ENCODE assay signal across 8 cellular contexts in genomic region chr10:80493482-80494021, GRCh38. TPM values are rescaled to one million over a fixed set of nuclear protein-coding genes. Genes with fewer than 3 reads are reported as not detected.
DNase-seq lines count a peak whose midpoint lies in the region; ATAC-seq and TF ChIP-seq lines count a peak whose summit lies in the region.

No MANE protein-coding gene starts in this region.

- intact Hi-C loops in dendritic cell treated with granulocyte-macrophage colony-stimulating factor and Interleukin-4, amounts not matched to agents 40 ng/mL and 50 ng/mL, for 4 days (cut with micrococcal nuclease): no loop called here

- peaks cover 88% of the 10 kb centered on the region for H3K4me1 Mint-ChIP-seq in dendritic cell treated with granulocyte-macrophage colony-stimulating factor and Interleukin-4, amounts not matched to agents 40 ng/mL and 50 ng/mL, for 4 days (ENCODE audit: low read depth)
- peaks cover 36% of the 10 kb centered on the region for H3K4me1 Mint-ChIP-seq in progenitor cell of endocrine pancreas (ENCODE audit: low read depth)

- no peaks in the 10 kb centered on the region for H3K27me3 ChIP-seq in HAP-1 (ENCODE audit: low read depth)

- H3K36me3 Mint-ChIP-seq in dendritic cell treated with granulocyte-macrophage colony-stimulating factor and Interleukin-4, amounts not matched to agents 40 ng/mL and 50 ng/mL, for 4 days (ENCODE audit: low read depth): peaks cover 84% of the 10 kb centered on the region
- peaks cover 36% of the 10 kb centered on the region for H3K36me3 Mint-ChIP-seq in progenitor cell of endocrine pancreas (ENCODE audit: insufficient read depth)

- ATAC-seq in GM21367 (IDR thresholded peaks at IDR 0.05; ENCODE audit: unreplicated experiment): peak; percentile 55

- no peak for TF ChIP-seq POLR2A in NB4 (IDR thresholded peaks at IDR 0.05; ENCODE audit: extremely low read depth, insufficient read length)

- TF ChIP-seq CTCF in NB4 (IDR thresholded peaks at IDR 0.05; ENCODE audit: low read depth, low read length): no peak
- TF ChIP-seq CTCF in progenitor cell of endocrine pancreas (IDR thresholded peaks at IDR 0.05; ENCODE audit: unreplicated experiment): no peak

- in situ Hi-C loops in HAP-1 (cut with MboI; ENCODE audit: low sequenced_read_pairs): no loop called here

- peak; percentile 17 for DNase-seq in DMS 273 treated with DMSO at 0.1 percent for 48 hours (lab: John Stamatoyannopoulos, UW)
- DNase-seq in NB4 (ENCODE audit: low read depth): peak; percentile 92
- no peak for DNase-seq in progenitor cell of endocrine pancreas (ENCODE audit: low spot score, unreplicated experiment)
- no peak for DNase-seq in HAP-1 (ENCODE audit: low spot score in 2 of 2)
- DNase-seq in NCI-H2227 treated with DMSO at 0.1 percent for 48 hours (lab: John Stamatoyannopoulos, UW): no peak
- no peak for DNase-seq in DMS153 treated with DMSO at 0.1 percent for 48 hours (lab: John Stamatoyannopoulos, UW; ENCODE audit: unreplicated experiment)

- H3K4me3 ChIP-seq in NB4 (ENCODE audit: low read depth, low read length): no peak overlapping the region
- H3K4me3 ChIP-seq in HAP-1: no peak overlapping the region

- H3K4me1 ChIP-seq in HAP-1: no peaks in the 10 kb centered on the region

- H3K9me3 ChIP-seq in HAP-1: peaks cover 4% of the 10 kb centered on the region; the same call in 1 of the 2 replicates

- H3K27ac Mint-ChIP-seq in dendritic cell treated with granulocyte-macrophage colony-stimulating factor and Interleukin-4, amounts not matched to agents 40 ng/mL and 50 ng/mL, for 4 days: peak overlapping the region; percentile 61
- peak overlapping the region; percentile 59 for H3K27ac Mint-ChIP-seq in progenitor cell of endocrine pancreas

- no peaks in the 10 kb centered on the region for H3K27me3 Mint-ChIP-seq in dendritic cell treated with granulocyte-macrophage colony-stimulating factor and Interleukin-4, amounts not matched to agents 40 ng/mL and 50 ng/mL, for 4 days
- H3K27me3 Mint-ChIP-seq in progenitor cell of endocrine pancreas: no peaks in the 10 kb centered on the region

- 0 out of 2 replicates have a peak, but pooled peaks cover 5% of the 10 kb centered on the region for H3K36me3 ChIP-seq in HAP-1 (replicated peaks)

- no peak overlapping the region for H3K4me3 Mint-ChIP-seq in dendritic cell treated with granulocyte-macrophage colony-stimulating factor and Interleukin-4, amounts not matched to agents 40 ng/mL and 50 ng/mL, for 4 days
- no peak overlapping the region for H3K4me3 Mint-ChIP-seq in progenitor cell of endocrine pancreas (ENCODE audit: low read depth)

- no peaks in the 10 kb centered on the region for H3K9me3 Mint-ChIP-seq in dendritic cell treated with granulocyte-macrophage colony-stimulating factor and Interleukin-4, amounts not matched to agents 40 ng/mL and 50 ng/mL, for 4 days
- H3K9me3 Mint-ChIP-seq in progenitor cell of endocrine pancreas (ENCODE audit: low read depth): no peaks in the 10 kb centered on the region

RNA-seq across cellular contexts. Expression of gene TSPAN14, which starts 39.4 kb away (rescaled TPM):
- total RNA-seq in progenitor cell of endocrine pancreas: 126 TPM in 2 replicates

RNA-seq across cellular contexts. Expression of gene SH2D4B, which starts 44.1 kb away (rescaled TPM):
- total RNA-seq in progenitor cell of endocrine pancreas: 0.11 and 0.12 TPM in 2 replicates

Comparison
In these comparisons a context has a peak if more than half of its experiments do, and no peak if none do; other contexts are left out.
1. DNase-seq: peak in DMS 273 treated with DMSO at 0.1 percent for 48 hours (single experiment) and NB4 (single experiment); none in progenitor cell of endocrine pancreas (single experiment), HAP-1 (0 of 2), NCI-H2227 treated with DMSO at 0.1 percent for 48 hours (single experiment) and DMS153 treated with DMSO at 0.1 percent for 48 hours (single experiment).